Comparison of ENCODE assay signal across 2 cellular contexts in genomic region chr2:72292433-72292832, GRCh38.
TF ChIP-seq lines count a peak whose summit lies in the region.

No MANE protein-coding gene starts in this region.

TF ChIP-seq in IMR-90, 13 proteins besides CTCF, POLR2A, EP300 and RAD21:
- TF ChIP-seq RFX5 (IDR thresholded peaks at IDR 0.05; ENCODE audit: low read depth, low read length) (no peak), CEBPB (IDR thresholded peaks at IDR 0.05; ENCODE audit: low read depth, low read length) (peak; percentile 79)

TF ChIP-seq in K562, 482 proteins besides CTCF, POLR2A, EP300 and RAD21:
- TF ChIP-seq CHD4 (IDR thresholded peaks at IDR 0.05; ENCODE audit: insufficient read depth, insufficient replicate concordance, low read depth, low read length, poor library complexity, severe bottlenecking) (no peak), ATF3 (IDR thresholded peaks at IDR 0.05) (peak; percentile 62; the same call in 1 of the 2 replicates), ATF3 (CRISPR knock-in tag; conservative IDR thresholded peaks at IDR 0.05) (no peak), CEBPG (CRISPR knock-in tag; IDR thresholded peaks at IDR 0.05) (no peak), CEBPG (tag; conservative IDR thresholded peaks at IDR 0.05 in 1 of 2, IDR thresholded peaks at IDR 0.05 in 1 of 2) (peak in 1 of 2 experiments; percentile 66; a peak in 2 of 4 replicates), CEBPB (tag; IDR thresholded peaks at IDR 0.05) (0 out of 2 replicates have a peak, but pooled peaks have one; percentile 31)
